In genomic region chr19:55075366-55075998, GRCh38 we compare ENCODE assay signal across 14 cellular contexts. TPM values are rescaled to one million over a fixed set of nuclear protein-coding genes. Genes with fewer than 3 reads are reported as not detected.
DNase-seq lines count a peak whose midpoint lies in the region; ATAC-seq, FAIRE-seq and TF ChIP-seq lines count a peak whose summit lies in the region.
"Had no signal": no experiment of that assay in that cellular context is flagged by ENCODE, and none has a peak within 500 bp of the region (broad histone marks: within the 10 kb centered on the region; RNA-seq: fewer than 3 reads in every experiment).

TSS of gene EPS8L1 (plus strand) at chr19:55075869. CDS start at chr19:55076445, 576 bp downstream.

- H3K4me1 Mint-ChIP-seq in activated CD4-positive, alpha-beta T cell treated with anti-CD3 and anti-CD28 coated beads for 36 hours = peaks cover 10% of the 10 kb centered on the region

- H3K4me1 ChIP-seq in small intestine (ENCODE audit: control insufficient read depth in 2 of 2, insufficient read depth in 1 of 2, low read depth in 1 of 2, low read length in 1 of 2) = peaks cover 0 to 5% of the 10 kb centered on the region in 2 donors

- intact Hi-C loops in activated CD4-positive, alpha-beta T cell treated with anti-CD3 and anti-CD28 coated beads for 36 hours (cut with DNase I, micrococcal nuclease) = no loop called here

- H3K9me3 ChIP-seq in small intestine (ENCODE audit: control insufficient read depth, low read depth) = no peaks in the 10 kb centered on the region

- no peak within 1 kb of the TSS for H3K4me3 Mint-ChIP-seq in activated CD4-positive, alpha-beta T cell treated with anti-CD3 and anti-CD28 coated beads for 36 hours

- H3K36me3 ChIP-seq in small intestine (ENCODE audit: control insufficient read depth in 2 of 2, insufficient read depth in 2 of 2, low read length in 2 of 2) = no peaks in the 10 kb centered on the region
- H3K36me3 ChIP-seq: spleen had no signal

- no peak within 1 kb of the TSS for H3K27ac Mint-ChIP-seq in activated CD4-positive, alpha-beta T cell treated with anti-CD3 and anti-CD28 coated beads for 36 hours

- FAIRE-seq in small intestine (lab: Jason Lieb, UNC) = no peak
- FAIRE-seq: colon, HTR-8/SVneo, islet of Langerhans had no signal

- H3K27me3 Mint-ChIP-seq in activated CD4-positive, alpha-beta T cell treated with anti-CD3 and anti-CD28 coated beads for 36 hours = peaks cover 39% of the 10 kb centered on the region

- 14 to 30% (median 21%) methylated on average over 18 of the region's 18 CpGs for WGBS in small intestine, 3 donors

- H3K4me3 ChIP-seq in small intestine (ENCODE audit: low read depth in 1 of 2, low read length in 2 of 2) = peak within 1 kb of the TSS in 1 of 2 donors; percentile 20
- H3K4me3 ChIP-seq: spleen had no signal

- peaks cover 2% of the 10 kb centered on the region for H3K36me3 Mint-ChIP-seq in activated CD4-positive, alpha-beta T cell treated with anti-CD3 and anti-CD28 coated beads for 36 hours (ENCODE audit: low read depth)

- no peak for ATAC-seq in activated CD4-positive, alpha-beta T cell treated with anti-CD3 and anti-CD28 coated beads for 36 hours
- no peak for ATAC-seq in HG03354 (IDR thresholded peaks at IDR 0.05; ENCODE audit: poor library complexity, severe bottlenecking, unreplicated experiment)
- ATAC-seq: stimulated activated naive CD8-positive, alpha-beta T cell treated with anti-CD3 and anti-CD28 coated beads, Interleukin-15, Interleukin-2, amounts not matched to agents 100 U/mL and 50 U/mL, for 24 hours had no signal

- H3K27me3 ChIP-seq in small intestine (ENCODE audit: control insufficient read depth in 2 of 2, insufficient read depth in 2 of 2, low read length in 2 of 2) = no peaks in the 10 kb centered on the region

- H3K9me3 Mint-ChIP-seq in activated CD4-positive, alpha-beta T cell treated with anti-CD3 and anti-CD28 coated beads for 36 hours (ENCODE audit: low read depth) = no peaks in the 10 kb centered on the region

- DNase-seq in Kasumi-1 (lab: John Stamatoyannopoulos, UW) (peak; percentile 31 to 49), kidney glomerular epithelial cell (lab: John Stamatoyannopoulos, UW) (peak; percentile 87), small intestine (peak; percentile 79), NCI-H2081 treated with DMSO at 0.1 percent for 48 hours (lab: John Stamatoyannopoulos, UW) (no peak), T1000 (lab: John Stamatoyannopoulos, UW) (no peak)
- no peak for DNase-seq in activated CD4-positive, alpha-beta T cell treated with anti-CD3 and anti-CD28 coated beads for 36 hours
- DNase-seq: NCI-H446; spleen; stimulated activated naive CD8-positive, alpha-beta T cell treated with anti-CD3 and anti-CD28 coated beads, Interleukin-15, Interleukin-2, amounts not matched to agents 100 U/mL and 50 U/mL, for 24 hours had no signal

- POLR2A ChIA-PET in activated CD4-positive, alpha-beta T cell treated with anti-CD3 and anti-CD28 coated beads for 36 hours (lab: Charles Lee) = no interaction called here

- H3K27ac ChIP-seq in VCaP (peak within 1 kb of the TSS; percentile 5; the same call in 1 of the 2 replicates), small intestine (ENCODE audit: low read depth in 1 of 2, low read length in 1 of 2) (no peak within 1 kb of the TSS)
- H3K27ac ChIP-seq: spleen had no signal

- no peak for TF ChIP-seq CTCF in VCaP (conservative IDR thresholded peaks at IDR 0.05)

- CTCF ChIA-PET in activated CD4-positive, alpha-beta T cell treated with anti-CD3 and anti-CD28 coated beads for 36 hours (lab: Charles Lee) = no interaction called here

RNA-seq across cellular contexts. Expression of gene EPS8L1, which starts in this region (rescaled TPM):
- polyA plus RNA-seq in small intestine = 10 to 100 TPM; 17.2 to 23.8 (median 21.0) TPM
- 1 to 10 TPM; 2.2 to 2.3 TPM for total RNA-seq in activated CD4-positive, alpha-beta T cell treated with anti-CD3 and anti-CD28 coated beads for 36 hours

Comparison
In these comparisons a context has a peak if more than half of its experiments do, and no peak if none do; other contexts are left out.
1. DNase-seq: peak in Kasumi-1 (2 of 2), kidney glomerular epithelial cell (single experiment) and small intestine (single experiment); none in activated CD4-positive, alpha-beta T cell treated with anti-CD3 and anti-CD28 coated beads for 36 hours (single experiment), NCI-H2081 treated with DMSO at 0.1 percent for 48 hours (single experiment) and T1000 (single experiment).